Comparison of ENCODE assay signal across 15 cellular contexts in the genomic region with DNA sequence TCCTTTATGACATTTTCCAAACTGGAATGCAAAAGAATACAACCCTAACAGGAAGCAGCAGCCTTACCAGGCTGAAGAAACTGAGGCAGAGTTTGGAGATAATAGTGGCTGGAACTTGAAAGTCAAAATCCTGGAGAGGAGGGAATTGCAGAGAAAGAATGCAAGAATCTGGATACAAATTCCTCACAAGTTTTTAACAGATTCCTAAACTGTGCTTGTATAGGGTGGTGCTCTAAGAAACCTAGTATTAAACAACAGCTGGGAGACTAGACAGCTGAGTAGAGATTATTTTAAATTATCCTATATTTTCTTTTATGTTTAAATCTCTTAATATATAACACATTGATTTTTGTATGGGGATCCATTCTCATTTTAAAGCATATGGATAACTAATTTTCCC.
A peak's percentile ranks its signal among the peaks of the same experiment; 100 is the strongest.
DNase-seq lines count a peak whose midpoint lies in the region; ATAC-seq and TF ChIP-seq lines count a peak whose summit lies in the region.
"Had no signal": no experiment of that assay in that cellular context is flagged by ENCODE, and none has a peak within 500 bp of the region (broad histone marks: within the 10 kb centered on the region; RNA-seq: fewer than 3 reads in every experiment).

No MANE protein-coding gene starts in this region.

- H3K27me3 Mint-ChIP-seq in nephron (ENCODE audit: low read depth): peaks cover 4% of the 10 kb centered on the region
- H3K27me3 Mint-ChIP-seq: CD4-positive, alpha-beta T cell had no signal

- TF ChIP-seq CTCF in AG10803 (conservative IDR thresholded peaks at IDR 0.05; ENCODE audit: low read length): no peak
- TF ChIP-seq CTCF in nephron (IDR thresholded peaks at IDR 0.05; ENCODE audit: unreplicated experiment in 3 of 3): no peak

- H3K4me1 ChIP-seq in adipocyte (ENCODE audit: control insufficient read depth, insufficient read depth, low read length): no peaks in the 10 kb centered on the region
- H3K4me1 ChIP-seq: Caco-2 had no signal

- peaks cover 47% of the 10 kb centered on the region for H3K36me3 Mint-ChIP-seq in nephron (ENCODE audit: low read depth)

- H3K9me3 ChIP-seq in adipocyte (ENCODE audit: control insufficient read depth, low read length): no peaks in the 10 kb centered on the region
- H3K9me3 ChIP-seq: Caco-2 had no signal

- no peak overlapping the region for H3K4me3 Mint-ChIP-seq in nephron
- H3K4me3 Mint-ChIP-seq: CD4-positive, alpha-beta T cell; H9 had no signal

- peaks cover 8% of the 10 kb centered on the region for H3K36me3 ChIP-seq in adipocyte (ENCODE audit: control insufficient read depth, insufficient read depth, low read length, severe bottlenecking)

- H3K9me3 Mint-ChIP-seq in nephron: peaks cover 5% of the 10 kb centered on the region
- H3K9me3 Mint-ChIP-seq: CD4-positive, alpha-beta T cell; H9 had no signal

- no peak overlapping the region for H3K4me3 ChIP-seq in AG10803 (ENCODE audit: low read length)
- no peak overlapping the region for H3K4me3 ChIP-seq in adipocyte (ENCODE audit: low read length)

- H3K4me1 Mint-ChIP-seq in nephron: peaks cover 45% of the 10 kb centered on the region

- H3K9ac ChIP-seq in adipocyte (ENCODE audit: low read length): no peak overlapping the region

- DNase-seq in AG10803 (ENCODE audit: low read depth) (peak; percentile 29), GM03348 (ENCODE audit: low spot score) (peak; percentile 28), adipocyte (ENCODE audit: low read depth) (peak; percentile 34)
- DNase-seq: 8988T; AML-193; Caco-2; CD4-positive, alpha-beta T cell; GDM1; H9; KG1 had no signal

- ATAC-seq in GM21723 (IDR thresholded peaks at IDR 0.05; ENCODE audit: unreplicated experiment) (no peak), GM21515 (IDR thresholded peaks at IDR 0.05; ENCODE audit: unreplicated experiment) (no peak), HG03025 (IDR thresholded peaks at IDR 0.05; ENCODE audit: low FRiP score, unreplicated experiment) (no peak)
- ATAC-seq: HepG2 had no signal

- no peaks in the 10 kb centered on the region for H3K27me3 ChIP-seq in adipocyte (replicated peaks; ENCODE audit: control insufficient read depth, insufficient read depth, low read length)

- H3K27ac Mint-ChIP-seq in nephron: peak overlapping the region in 2 of 3 experiments; percentile 47 to 55
- H3K27ac Mint-ChIP-seq: CD4-positive, alpha-beta T cell had no signal
